9 cellular contexts compared by ENCODE assay signal in the genomic region with DNA sequence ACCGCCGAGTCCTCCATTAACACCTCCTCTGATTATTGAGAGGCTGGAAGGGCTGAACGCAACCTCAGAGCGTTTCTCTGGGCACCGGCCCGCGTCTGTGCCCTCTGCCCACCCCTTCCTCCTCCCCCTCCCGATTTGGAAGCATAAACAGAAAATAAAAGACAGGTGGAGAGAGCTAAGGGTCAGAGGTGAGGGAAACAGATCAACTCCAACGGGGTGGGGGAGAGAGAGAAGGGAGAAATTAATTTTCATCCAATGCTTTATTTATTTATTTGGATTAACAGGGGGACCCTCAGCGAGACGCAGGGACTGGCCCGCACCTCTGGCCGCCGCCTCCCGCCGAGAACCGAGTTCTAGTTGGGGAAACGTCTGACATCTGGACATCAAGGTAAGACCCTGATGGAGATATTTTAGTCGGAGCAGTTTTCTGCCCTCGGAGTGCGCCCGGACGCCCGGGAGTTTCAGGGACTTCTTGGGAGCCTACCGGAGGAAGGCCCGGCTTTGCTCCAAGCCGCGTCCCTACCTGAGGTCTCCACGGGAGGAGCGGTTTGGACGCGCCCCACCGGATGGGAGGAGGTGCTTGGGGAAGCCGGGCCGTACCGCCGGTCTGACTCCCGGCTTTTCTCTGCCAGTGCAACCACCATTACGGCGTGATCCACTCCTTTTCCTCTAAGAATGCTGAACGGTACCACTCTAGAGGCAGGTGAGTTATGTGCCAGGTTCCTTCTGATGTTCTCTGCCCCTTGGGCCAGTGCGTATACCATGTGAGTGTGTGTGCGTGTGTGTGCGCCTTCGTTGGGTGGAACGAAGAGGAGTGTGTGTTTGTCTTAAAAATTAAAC. TPM values are rescaled to one million over a fixed set of nuclear protein-coding genes. Genes with fewer than 3 reads are reported as not detected.
DNase-seq lines count a peak whose midpoint lies in the region; ATAC-seq lines count a peak whose summit lies in the region.
"Had no signal": no experiment of that assay in that cellular context is flagged by ENCODE, and none has a peak within 500 bp of the region (broad histone marks: within the 10 kb centered on the region; RNA-seq: fewer than 3 reads in every experiment).

No MANE protein-coding gene starts in this region.

- intact Hi-C loops in activated CD4-positive, alpha-beta memory T cell treated with anti-CD3 and anti-CD28 coated beads for 36 hours (cut with micrococcal nuclease) = no loop called here

- POLR2A ChIA-PET in activated CD4-positive, alpha-beta memory T cell treated with anti-CD3 and anti-CD28 coated beads for 36 hours (lab: Charles Lee) = interaction anchor here (0.6 kb wide), 1 partner anchor 296 kb away, joined by 3 read pairs; no protein-coding TSS in a partner anchor

- no peaks in the 10 kb centered on the region for H3K36me3 Mint-ChIP-seq in stimulated activated naive CD8-positive, alpha-beta T cell treated with anti-CD3 and anti-CD28 coated beads, Interleukin-15, Interleukin-2, amounts not matched to agents 100 ng/mL and 50 ng/mL, for 24 hours (ENCODE audit: low read depth)
- H3K36me3 Mint-ChIP-seq in activated CD4-positive, alpha-beta memory T cell treated with anti-CD3 and anti-CD28 coated beads for 36 hours = peaks cover 3% of the 10 kb centered on the region

- H3K4me1 Mint-ChIP-seq in stimulated activated naive CD8-positive, alpha-beta T cell treated with anti-CD3 and anti-CD28 coated beads, Interleukin-15, Interleukin-2, amounts not matched to agents 100 ng/mL and 50 ng/mL, for 24 hours (ENCODE audit: low read depth) = peaks cover 67% of the 10 kb centered on the region
- peaks cover 68% of the 10 kb centered on the region for H3K4me1 Mint-ChIP-seq in activated CD4-positive, alpha-beta memory T cell treated with anti-CD3 and anti-CD28 coated beads for 36 hours (ENCODE audit: low read depth)

- DNase-seq in stimulated activated naive CD8-positive, alpha-beta T cell treated with anti-CD3 and anti-CD28 coated beads, Interleukin-15, Interleukin-2, amounts not matched to agents 100 U/mL and 50 U/mL, for 24 hours = no peak
- peak; percentile 29 for DNase-seq in activated CD4-positive, alpha-beta memory T cell treated with anti-CD3 and anti-CD28 coated beads for 36 hours
- DNase-seq in NCI-H345 (lab: John Stamatoyannopoulos, UW) (no peak), midbrain (lab: John Stamatoyannopoulos, UW) (no peak)
- DNase-seq in effector CD8-positive, alpha-beta T cell (lab: John Stamatoyannopoulos, UW) = no peak

- ATAC-seq in stimulated activated naive CD8-positive, alpha-beta T cell treated with anti-CD3 and anti-CD28 coated beads, Interleukin-15, Interleukin-2, amounts not matched to agents 100 U/mL and 50 U/mL, for 24 hours = no peak
- no peak for ATAC-seq in GM18858 (IDR thresholded peaks at IDR 0.05; ENCODE audit: unreplicated experiment)

- peak overlapping the region; percentile 50 for H3K4me3 ChIP-seq in iPS-18c (ENCODE audit: insufficient read depth, low read depth, low read length)
- H3K4me3 ChIP-seq: ovary had no signal

- H3K27ac Mint-ChIP-seq in stimulated activated naive CD8-positive, alpha-beta T cell treated with anti-CD3 and anti-CD28 coated beads, Interleukin-15, Interleukin-2, amounts not matched to agents 100 ng/mL and 50 ng/mL, for 24 hours = peak overlapping the region; percentile 74
- peak overlapping the region; percentile 19 for H3K27ac Mint-ChIP-seq in activated CD4-positive, alpha-beta memory T cell treated with anti-CD3 and anti-CD28 coated beads for 36 hours

- CTCF ChIA-PET in activated CD4-positive, alpha-beta memory T cell treated with anti-CD3 and anti-CD28 coated beads for 36 hours (lab: Charles Lee) = interaction anchor here (1.0 to 4.0 kb wide), 3 partner anchors 12 to 297 kb away, joined by 3 to 22 read pairs (median 7); no protein-coding TSS in a partner anchor

- H3K9me3 Mint-ChIP-seq in stimulated activated naive CD8-positive, alpha-beta T cell treated with anti-CD3 and anti-CD28 coated beads, Interleukin-15, Interleukin-2, amounts not matched to agents 100 ng/mL and 50 ng/mL, for 24 hours = no peaks in the 10 kb centered on the region
- H3K9me3 Mint-ChIP-seq in activated CD4-positive, alpha-beta memory T cell treated with anti-CD3 and anti-CD28 coated beads for 36 hours = no peaks in the 10 kb centered on the region

- H3K4me3 Mint-ChIP-seq in stimulated activated naive CD8-positive, alpha-beta T cell treated with anti-CD3 and anti-CD28 coated beads, Interleukin-15, Interleukin-2, amounts not matched to agents 100 ng/mL and 50 ng/mL, for 24 hours = peak overlapping the region; percentile 82
- H3K4me3 Mint-ChIP-seq in activated CD4-positive, alpha-beta memory T cell treated with anti-CD3 and anti-CD28 coated beads for 36 hours = peak overlapping the region; percentile 71

- H3K9me3 ChIP-seq in iPS-18c (ENCODE audit: control insufficient read depth, insufficient read depth, low read length) = no peaks in the 10 kb centered on the region
- H3K9me3 ChIP-seq: ovary had no signal

- peaks cover 98% of the 10 kb centered on the region for H3K27me3 Mint-ChIP-seq in stimulated activated naive CD8-positive, alpha-beta T cell treated with anti-CD3 and anti-CD28 coated beads, Interleukin-15, Interleukin-2, amounts not matched to agents 100 ng/mL and 50 ng/mL, for 24 hours
- peaks cover 94% of the 10 kb centered on the region for H3K27me3 Mint-ChIP-seq in activated CD4-positive, alpha-beta memory T cell treated with anti-CD3 and anti-CD28 coated beads for 36 hours

RNA-seq across cellular contexts. Expression of gene LHX9, which starts 5.1 kb away (rescaled TPM):
- not detected for total RNA-seq in activated CD4-positive, alpha-beta memory T cell treated with anti-CD3 and anti-CD28 coated beads for 36 hours

RNA-seq across cellular contexts. Expression of gene C1orf53, which starts 9.6 kb away (rescaled TPM):
- total RNA-seq in activated CD4-positive, alpha-beta memory T cell treated with anti-CD3 and anti-CD28 coated beads for 36 hours = under 1 TPM; 0.40 to 0.58 TPM
